ENCODE assay signal across 28 cellular contexts in genomic region chr9:103537426-103537825, GRCh38.
"Had no signal": no experiment of that assay in that cellular context is flagged by ENCODE, and none has a peak within 500 bp of the region (broad histone marks: within the 10 kb centered on the region; RNA-seq: fewer than 3 reads in every experiment).

No MANE protein-coding gene starts in this region.

- H3K27ac ChIP-seq: colonic mucosa, coronary artery, dorsolateral prefrontal cortex, epithelial cell of prostate, esophagus muscularis mucosa, esophagus squamous epithelium, foreskin keratinocyte, gastrocnemius medialis, gastroesophageal sphincter, heart left ventricle, heart right ventricle, hepatocyte had no signal

- H3K36me3 ChIP-seq: colonic mucosa, esophagus muscularis mucosa, esophagus squamous epithelium, gastrocnemius medialis, gastroesophageal sphincter, heart left ventricle, heart right ventricle had no signal

- H3K4me3 ChIP-seq: colonic mucosa, coronary artery, dorsolateral prefrontal cortex, esophagus muscularis mucosa, esophagus squamous epithelium, gastrocnemius medialis, gastroesophageal sphincter, heart left ventricle, heart right ventricle, hepatocyte had no signal

- H2AFZ ChIP-seq: hepatocyte had no signal

- H3K79me2 ChIP-seq: hepatocyte had no signal

- H3K27me3 ChIP-seq: colonic mucosa, dorsolateral prefrontal cortex, esophagus muscularis mucosa, esophagus squamous epithelium, foreskin keratinocyte, gastrocnemius medialis, gastroesophageal sphincter, heart left ventricle, heart right ventricle, hepatocyte had no signal

- ATAC-seq: effector memory CD8-positive, alpha-beta T cell; esophagus mucosa; foreskin keratinocyte; gastrocnemius medialis; gastroesophageal sphincter; heart left ventricle; heart right ventricle had no signal

- H3K9me3 ChIP-seq: colonic mucosa, esophagus squamous epithelium, gastrocnemius medialis had no signal

- FAIRE-seq: colon, endometrium, endothelial cell of umbilical vein, frontal cortex had no signal

- H3K4me2 ChIP-seq: hepatocyte had no signal

- DNase-seq: colonic mucosa; cortex of kidney; dermis blood vessel endothelial cell; dorsolateral prefrontal cortex; effector CD4-positive, alpha-beta T cell; effector memory CD4-positive, alpha-beta T cell; effector memory CD8-positive, alpha-beta T cell; endodermal cell; erythroblast; esophagus squamous epithelium; foreskin fibroblast; foreskin keratinocyte; foreskin melanocyte; gastrocnemius medialis; glutamatergic neuron; head of caudate nucleus; heart left ventricle; heart right ventricle had no signal

- H3K4me1 ChIP-seq: colonic mucosa, esophagus muscularis mucosa, esophagus squamous epithelium, foreskin keratinocyte, gastrocnemius medialis, gastroesophageal sphincter, heart left ventricle, heart right ventricle had no signal
